Comparison of ENCODE assay signal across 27 cellular contexts in genomic region chr11:134944131-134944530, GRCh38.
"Had no signal": no experiment of that assay in that cellular context is flagged by ENCODE, and none has a peak within 500 bp of the region (broad histone marks: within the 10 kb centered on the region; RNA-seq: fewer than 3 reads in every experiment).

No MANE protein-coding gene starts in this region.

- H3K4me3 Mint-ChIP-seq: immature natural killer cell; naive thymus-derived CD8-positive, alpha-beta T cell; nephron; neural crest cell; stimulated activated naive B cell treated with anti-CD40 and anti-IgM and Interleukin-4, amounts not matched to agents 10 μg/mL and 1 μg/mL and 100 μg/mL, for 72 hours had no signal

- H3K27ac Mint-ChIP-seq: nephron; stimulated activated naive B cell treated with anti-CD40 and anti-IgM and Interleukin-4, amounts not matched to agents 10 μg/mL and 1 μg/mL and 100 μg/mL, for 72 hours had no signal

- H3K36me3 ChIP-seq: left lung, lower lobe of right lung, neutrophil, ovary, right atrium auricular region, right lobe of liver, stomach, tibial artery, upper lobe of right lung, uterus had no signal

- H3K4me1 ChIP-seq: right atrium auricular region, right lobe of liver, testis, uterus had no signal

- DNase-seq: hippocampal formation; immature natural killer cell; kidney; left colon; left lung; lower lobe of right lung; mammary epithelial cell; mesenchymal stem cell; naive thymus-derived CD8-positive, alpha-beta T cell; occipital lobe; ovary; right lobe of liver; stimulated activated CD4-positive, alpha-beta T cell treated with anti-CD3 and anti-CD28 coated beads, Interleukin-1b, Interleukin-23, amount 100 ng/mL, for 48 hours; stimulated activated CD4-positive, alpha-beta T cell treated with anti-CD3 and anti-CD28 coated beads, Interleukin-2, amount 100 ng/mL, for 48 hours; stimulated activated naive B cell treated with anti-CD40 and anti-IgM and Interleukin-4, amounts not matched to agents 10 μg/mL and 1 μg/mL and 100 μg/mL, for 72 hours; stimulated activated naive CD8-positive, alpha-beta T cell treated with anti-CD3 and anti-CD28 coated beads, Interleukin-15, Interleukin-2, amounts not matched to agents 100 U/mL and 50 U/mL, for 24 hours; stomach; testis; tibial artery; trophoblast cell; upper lobe of right lung; uterus had no signal

- H3K27ac ChIP-seq: left lung, lower lobe of right lung, neutrophil, ovary, right atrium auricular region, right lobe of liver, stomach, testis, tibial artery, upper lobe of right lung, uterus had no signal

- H3K36me3 Mint-ChIP-seq: immature natural killer cell; naive thymus-derived CD8-positive, alpha-beta T cell; stimulated activated naive B cell treated with anti-CD40 and anti-IgM and Interleukin-4, amounts not matched to agents 10 μg/mL and 1 μg/mL and 100 μg/mL, for 72 hours had no signal

- H3K4me3 ChIP-seq: left lung, lower lobe of right lung, ovary, right atrium auricular region, right lobe of liver, smooth muscle cell, stomach, testis, tibial artery, upper lobe of right lung, uterus had no signal

- H3K9me3 Mint-ChIP-seq: immature natural killer cell; naive thymus-derived CD8-positive, alpha-beta T cell; nephron; neural crest cell; stimulated activated naive B cell treated with anti-CD40 and anti-IgM and Interleukin-4, amounts not matched to agents 10 μg/mL and 1 μg/mL and 100 μg/mL, for 72 hours had no signal

- H3K27me3 ChIP-seq: neutrophil, ovary, right atrium auricular region, right lobe of liver, testis, tibial artery, upper lobe of right lung, uterus had no signal

- H3K9me3 ChIP-seq: left lung, lower lobe of right lung, neutrophil, ovary, right atrium auricular region, right lobe of liver, stomach, testis, tibial artery, upper lobe of right lung, uterus had no signal

- ATAC-seq: left colon; left lung; lower lobe of right lung; naive thymus-derived CD8-positive, alpha-beta T cell; right lobe of liver; stimulated activated naive B cell treated with anti-CD40 and anti-IgM and Interleukin-4, amounts not matched to agents 10 μg/mL and 1 μg/mL and 100 μg/mL, for 72 hours; stimulated activated naive CD8-positive, alpha-beta T cell treated with anti-CD3 and anti-CD28 coated beads, Interleukin-15, Interleukin-2, amounts not matched to agents 100 U/mL and 50 U/mL, for 24 hours; upper lobe of right lung had no signal

- H3K4me1 Mint-ChIP-seq: immature natural killer cell; naive thymus-derived CD8-positive, alpha-beta T cell; stimulated activated naive B cell treated with anti-CD40 and anti-IgM and Interleukin-4, amounts not matched to agents 10 μg/mL and 1 μg/mL and 100 μg/mL, for 72 hours had no signal
